In genomic region chr5:34690301-34690700, GRCh38 we compare ENCODE assay signal across 1 cellular context.
TF ChIP-seq lines count a peak whose summit lies in the region.

No MANE protein-coding gene starts in this region.

TF ChIP-seq in SK-N-SH, 30 proteins besides CTCF, POLR2A, EP300 and RAD21:
- TF ChIP-seq FOXJ3 (CRISPR knock-in tag; IDR thresholded peaks at IDR 0.05) (no peak), TEAD4 (IDR thresholded peaks at IDR 0.05; ENCODE audit: borderline replicate concordance, insufficient read depth) (no peak)
TF ChIP-seq in SK-N-SH: peak in this region for 0.
